Comparison of ENCODE assay signal across 25 cellular contexts in the genomic region with DNA sequence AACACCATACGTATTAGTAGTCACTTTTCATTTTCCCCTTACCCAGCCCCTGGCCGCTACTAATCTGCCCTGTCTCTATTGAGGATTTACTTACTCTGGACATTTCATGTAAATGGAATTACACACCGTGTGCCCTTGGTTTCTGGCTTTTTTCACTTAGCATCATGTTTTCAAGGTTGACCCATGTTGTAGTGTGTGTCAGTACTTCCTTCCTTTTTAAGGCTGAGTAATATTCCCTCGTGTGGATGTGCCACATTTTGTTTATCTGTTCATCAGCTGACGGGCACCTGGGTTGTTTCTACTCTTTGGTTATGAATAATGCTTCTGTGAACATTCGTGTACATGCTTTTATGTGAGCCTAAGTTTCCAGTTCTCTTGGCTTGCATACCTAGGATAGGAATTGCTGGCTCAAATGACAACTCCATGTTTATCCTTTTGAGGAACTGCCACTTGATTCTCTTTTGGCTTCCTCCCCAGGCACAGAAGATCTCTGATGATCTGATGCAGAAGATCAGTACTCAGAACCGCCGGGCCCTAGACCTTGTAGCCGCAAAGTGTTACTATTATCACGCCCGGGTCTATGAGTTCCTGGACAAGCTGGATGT. TPM values are rescaled to one million over a fixed set of nuclear protein-coding genes. Genes with fewer than 3 reads are reported as not detected.
DNase-seq lines count a peak whose midpoint lies in the region; ATAC-seq and TF ChIP-seq lines count a peak whose summit lies in the region.
"Had no signal": no experiment of that assay in that cellular context is flagged by ENCODE, and none has a peak within 500 bp of the region (broad histone marks: within the 10 kb centered on the region; RNA-seq: fewer than 3 reads in every experiment).

No MANE protein-coding gene starts in this region.

- no peak for ATAC-seq in activated CD4-positive, alpha-beta T cell treated with anti-CD3 and anti-CD28 coated beads for 36 hours
- no peak for ATAC-seq in activated naive CD8-positive, alpha-beta T cell treated with anti-CD3 and anti-CD28 coated beads, Interleukin-2, amount 50 U/mL, for 24 hours
- ATAC-seq in psoas muscle, result peak in 2 of 4 donors; percentile 61 to 73
- ATAC-seq: CD8-positive, alpha-beta T cell; GM12878; HCT116 had no signal

- CTCF ChIA-PET in activated CD4-positive, alpha-beta T cell treated with anti-CD3 and anti-CD28 coated beads for 36 hours (lab: Charles Lee), result no interaction called here
- CTCF ChIA-PET in activated CD4-positive, alpha-beta T cell treated with anti-CD3 and anti-CD28 coated beads, Interleukin-2, amount 10 ng/mL, durations not matched to agents 7 days and 5 days (lab: Charles Lee), result no interaction called here

- TF ChIP-seq CTCF in psoas muscle (IDR thresholded peaks at IDR 0.05), result no peak

- peaks cover 78% of the 10 kb centered on the region for H3K36me3 Mint-ChIP-seq in activated CD4-positive, alpha-beta T cell treated with anti-CD3 and anti-CD28 coated beads for 36 hours (ENCODE audit: low read depth)
- peaks cover 76% of the 10 kb centered on the region for H3K36me3 Mint-ChIP-seq in activated CD4-positive, alpha-beta T cell treated with anti-CD3 and anti-CD28 coated beads, Interleukin-2, amount 10 ng/mL, durations not matched to agents 7 days and 5 days (ENCODE audit: low read depth)
- peaks cover 10% of the 10 kb centered on the region for H3K36me3 Mint-ChIP-seq in activated naive CD8-positive, alpha-beta T cell
- H3K36me3 Mint-ChIP-seq in activated naive CD8-positive, alpha-beta T cell treated with anti-CD3 and anti-CD28 coated beads, Interleukin-2, amount 50 U/mL, for 24 hours (ENCODE audit: low read depth), result peaks cover 72% of the 10 kb centered on the region

- 60 to 81% (median 63%) methylated on average over 11 of the region's 11 CpGs for WGBS in psoas muscle, 3 donors

- no peak overlapping the region for H3K4me3 ChIP-seq in psoas muscle
- H3K4me3 ChIP-seq: BLaER1, GM12878, GM23248 had no signal

- H3K4me1 ChIP-seq in psoas muscle, result peaks cover 10% of the 10 kb centered on the region
- H3K4me1 ChIP-seq: BLaER1, Caco-2 had no signal

- H3K27me3 ChIP-seq in psoas muscle (ENCODE audit: insufficient read depth in 3 of 3, low read length in 2 of 3), result no peaks in the 10 kb centered on the region
- H3K27me3 ChIP-seq: BLaER1 had no signal

- no peaks in the 10 kb centered on the region for H3K9me3 ChIP-seq in psoas muscle
- H3K9me3 ChIP-seq: BLaER1, Caco-2 had no signal

- no peak overlapping the region for H3K4me3 Mint-ChIP-seq in activated CD4-positive, alpha-beta T cell treated with anti-CD3 and anti-CD28 coated beads for 36 hours
- H3K4me3 Mint-ChIP-seq in activated CD4-positive, alpha-beta T cell treated with anti-CD3 and anti-CD28 coated beads, Interleukin-2, amount 10 ng/mL, durations not matched to agents 7 days and 5 days, result no peak overlapping the region
- no peak overlapping the region for H3K4me3 Mint-ChIP-seq in activated naive CD8-positive, alpha-beta T cell
- H3K4me3 Mint-ChIP-seq in activated naive CD8-positive, alpha-beta T cell treated with anti-CD3 and anti-CD28 coated beads, Interleukin-2, amount 50 U/mL, for 24 hours, result no peak overlapping the region
- H3K4me3 Mint-ChIP-seq: B cell; CD8-positive, alpha-beta T cell; H9; HFFc6 had no signal

- no peak for DNase-seq in activated CD4-positive, alpha-beta T cell treated with anti-CD3 and anti-CD28 coated beads for 36 hours
- DNase-seq in activated CD4-positive, alpha-beta T cell treated with anti-CD3 and anti-CD28 coated beads, Interleukin-2, amount 10 ng/mL, durations not matched to agents 7 days and 5 days, result no peak
- no peak for DNase-seq in activated naive CD8-positive, alpha-beta T cell treated with anti-CD3 and anti-CD28 coated beads, Interleukin-2, amount 50 U/mL, for 24 hours
- DNase-seq in dermis blood vessel endothelial cell (peak; percentile 13), psoas muscle (no peak), KBM-7 (no peak), DMS114 treated with DMSO at 0.1 percent for 48 hours (lab: John Stamatoyannopoulos, UW; ENCODE audit: unreplicated experiment) (no peak)
- DNase-seq: Caco-2; CD4-positive, CD25-positive, alpha-beta regulatory T cell; CD8-positive, alpha-beta T cell; DMS79; EL; GDM1; GM23248; H9; HFFc6 had no signal

- POLR2A ChIA-PET in activated CD4-positive, alpha-beta T cell treated with anti-CD3 and anti-CD28 coated beads for 36 hours (lab: Charles Lee), result no interaction called here
- POLR2A ChIA-PET in activated CD4-positive, alpha-beta T cell treated with anti-CD3 and anti-CD28 coated beads, Interleukin-2, amount 10 ng/mL, durations not matched to agents 7 days and 5 days (lab: Charles Lee), result no interaction called here

- peak overlapping the region; percentile 53 for H3K27ac ChIP-seq in psoas muscle
- H3K27ac ChIP-seq: 22Rv1, BLaER1, C4-2B, GM23248 had no signal

- H3K9me3 Mint-ChIP-seq in activated CD4-positive, alpha-beta T cell treated with anti-CD3 and anti-CD28 coated beads for 36 hours (ENCODE audit: low read depth), result no peaks in the 10 kb centered on the region
- no peaks in the 10 kb centered on the region for H3K9me3 Mint-ChIP-seq in activated CD4-positive, alpha-beta T cell treated with anti-CD3 and anti-CD28 coated beads, Interleukin-2, amount 10 ng/mL, durations not matched to agents 7 days and 5 days
- no peaks in the 10 kb centered on the region for H3K9me3 Mint-ChIP-seq in activated naive CD8-positive, alpha-beta T cell (ENCODE audit: low read depth)
- H3K9me3 Mint-ChIP-seq in activated naive CD8-positive, alpha-beta T cell treated with anti-CD3 and anti-CD28 coated beads, Interleukin-2, amount 50 U/mL, for 24 hours, result no peaks in the 10 kb centered on the region
- H3K9me3 Mint-ChIP-seq: CD4-positive, CD25-positive, alpha-beta regulatory T cell; CD8-positive, alpha-beta T cell; H9; HFFc6 had no signal

- H3K4me1 Mint-ChIP-seq in activated CD4-positive, alpha-beta T cell treated with anti-CD3 and anti-CD28 coated beads for 36 hours, result peaks cover 6% of the 10 kb centered on the region
- H3K4me1 Mint-ChIP-seq in activated CD4-positive, alpha-beta T cell treated with anti-CD3 and anti-CD28 coated beads, Interleukin-2, amount 10 ng/mL, durations not matched to agents 7 days and 5 days, result peaks cover 8% of the 10 kb centered on the region
- peaks cover 11% of the 10 kb centered on the region for H3K4me1 Mint-ChIP-seq in activated naive CD8-positive, alpha-beta T cell (ENCODE audit: low read depth)
- peaks cover 6% of the 10 kb centered on the region for H3K4me1 Mint-ChIP-seq in activated naive CD8-positive, alpha-beta T cell treated with anti-CD3 and anti-CD28 coated beads, Interleukin-2, amount 50 U/mL, for 24 hours
- H3K4me1 Mint-ChIP-seq: H9 had no signal

- H3K36me3 ChIP-seq in psoas muscle (ENCODE audit: insufficient read depth in 1 of 2, low read depth in 1 of 2), result peaks cover 17 to 100% of the 10 kb centered on the region in 2 donors

- peak overlapping the region; percentile 24 for H3K27ac Mint-ChIP-seq in activated CD4-positive, alpha-beta T cell treated with anti-CD3 and anti-CD28 coated beads for 36 hours
- no peak overlapping the region for H3K27ac Mint-ChIP-seq in activated CD4-positive, alpha-beta T cell treated with anti-CD3 and anti-CD28 coated beads, Interleukin-2, amount 10 ng/mL, durations not matched to agents 7 days and 5 days
- H3K27ac Mint-ChIP-seq in activated naive CD8-positive, alpha-beta T cell, result peak overlapping the region; percentile 34
- H3K27ac Mint-ChIP-seq in activated naive CD8-positive, alpha-beta T cell treated with anti-CD3 and anti-CD28 coated beads, Interleukin-2, amount 50 U/mL, for 24 hours, result no peak overlapping the region
- H3K27ac Mint-ChIP-seq: B cell; CD8-positive, alpha-beta T cell; HFFc6 had no signal

- in situ Hi-C loops in KBM-7 (cut with MboI; ENCODE audit: low pct_unique_long_range_greater_than_20kb, low sequenced_read_pairs), result no loop called here

- no peaks in the 10 kb centered on the region for H3K27me3 Mint-ChIP-seq in activated CD4-positive, alpha-beta T cell treated with anti-CD3 and anti-CD28 coated beads for 36 hours
- H3K27me3 Mint-ChIP-seq in activated CD4-positive, alpha-beta T cell treated with anti-CD3 and anti-CD28 coated beads, Interleukin-2, amount 10 ng/mL, durations not matched to agents 7 days and 5 days, result no peaks in the 10 kb centered on the region
- no peaks in the 10 kb centered on the region for H3K27me3 Mint-ChIP-seq in activated naive CD8-positive, alpha-beta T cell
- no peaks in the 10 kb centered on the region for H3K27me3 Mint-ChIP-seq in activated naive CD8-positive, alpha-beta T cell treated with anti-CD3 and anti-CD28 coated beads, Interleukin-2, amount 50 U/mL, for 24 hours
- H3K27me3 Mint-ChIP-seq: B cell; CD4-positive, CD25-positive, alpha-beta regulatory T cell had no signal

- intact Hi-C loops in activated CD4-positive, alpha-beta T cell treated with anti-CD3 and anti-CD28 coated beads for 36 hours (cut with DNase I, micrococcal nuclease), result loop anchor here in 1 of 2 experiments (10.0 kb wide), 1 partner anchor 524 kb away; a partner anchor contains a TSS
- intact Hi-C loops in psoas muscle (cut with DNase I), result no loop called here

RNA-seq across cellular contexts. Expression of a gene that starts 7.7 kb away (rescaled TPM):
- total RNA-seq in activated CD4-positive, alpha-beta T cell treated with anti-CD3 and anti-CD28 coated beads for 36 hours, result 100 to 1,000 TPM; 141 to 146 TPM
- total RNA-seq in activated CD4-positive, alpha-beta T cell treated with anti-CD3 and anti-CD28 coated beads, Interleukin-2, amount 10 ng/mL, durations not matched to agents 7 days and 5 days, result 10 to 100 TPM; 88.4 to 94.9 TPM
- total RNA-seq in dermis blood vessel endothelial cell, result 85.6 and 152 TPM in 2 replicates
- total RNA-seq in psoas muscle, result 100 to 1,000 TPM; 137 to 253 (median 220) TPM
- 100 to 1,000 TPM; 168 to 392 (median 234) TPM for polyA plus RNA-seq in psoas muscle

RNA-seq across cellular contexts. Expression of a gene that starts 25.5 kb away (rescaled TPM):
- 1 to 10 TPM in 1 of 2 experiments, under 1 TPM in 1; 0.98 to 1.1 TPM for total RNA-seq in activated CD4-positive, alpha-beta T cell treated with anti-CD3 and anti-CD28 coated beads for 36 hours
- total RNA-seq in activated CD4-positive, alpha-beta T cell treated with anti-CD3 and anti-CD28 coated beads, Interleukin-2, amount 10 ng/mL, durations not matched to agents 7 days and 5 days, result 1 to 10 TPM in 1 of 2 experiments, under 1 TPM in 1; 0.89 to 1.5 TPM
- total RNA-seq in dermis blood vessel endothelial cell (not detected in 2 replicates), psoas muscle (under 1 TPM in 2 of 4 donors, not detected in 2; 0.24 to 0.32 TPM)
- under 1 TPM in 2 of 3 donors, not detected in 1; 0.03 to 0.06 TPM for polyA plus RNA-seq in psoas muscle
- total RNA-seq: B cell, Caco-2, GM12878, GM23248, H1, H9 had no signal
- polyA plus RNA-seq: AG04450 had no signal

RNA-seq across cellular contexts. Expression of a gene that starts 26.9 kb away (rescaled TPM):
- total RNA-seq in activated CD4-positive, alpha-beta T cell treated with anti-CD3 and anti-CD28 coated beads for 36 hours, result not detected
- total RNA-seq in activated CD4-positive, alpha-beta T cell treated with anti-CD3 and anti-CD28 coated beads, Interleukin-2, amount 10 ng/mL, durations not matched to agents 7 days and 5 days, result not detected
- total RNA-seq in dermis blood vessel endothelial cell (0.17 and 2.4 TPM in 2 replicates), psoas muscle (10 to 100 TPM in 2 of 4 donors, under 1 TPM in 2; 0.30 to 39.8 (median 19.4) TPM)
- polyA plus RNA-seq in psoas muscle, result 10 to 100 TPM in 1 of 3 donors, 1 to 10 TPM in 2; 3.4 to 46.2 (median 3.9) TPM
- total RNA-seq: B cell; Caco-2; CD4-positive, CD25-positive, alpha-beta regulatory T cell; CD8-positive, alpha-beta T cell; GM23248; H1; H9 had no signal
- polyA plus RNA-seq: AG04450; CD4-positive, CD25-positive, alpha-beta regulatory T cell had no signal

Comparison
In these comparisons a context has a peak if more than half of its experiments do, and no peak if none do; other contexts are left out.
1. H3K27ac Mint-ChIP-seq: peak in activated CD4-positive, alpha-beta T cell treated with anti-CD3 and anti-CD28 coated beads for 36 hours (single experiment) and activated naive CD8-positive, alpha-beta T cell (single experiment); none in activated CD4-positive, alpha-beta T cell treated with anti-CD3 and anti-CD28 coated beads, Interleukin-2, amount 10 ng/mL, durations not matched to agents 7 days and 5 days (single experiment) and activated naive CD8-positive, alpha-beta T cell treated with anti-CD3 and anti-CD28 coated beads, Interleukin-2, amount 50 U/mL, for 24 hours (single experiment).